In genomic region chr3:15277861-15278260, GRCh38 we compare ENCODE assay signal across 1 cellular context.
TF ChIP-seq lines count a peak whose summit lies in the region.

No MANE protein-coding gene starts in this region.

TF ChIP-seq in H1, 55 proteins besides CTCF, POLR2A, EP300 and RAD21:
- TF ChIP-seq SP2 (IDR thresholded peaks at IDR 0.05; ENCODE audit: low read length): no peak
- TF ChIP-seq NRF1 (IDR thresholded peaks at IDR 0.05; ENCODE audit: low read depth, low read length): no peak
- no peak for TF ChIP-seq JUND (IDR thresholded peaks at IDR 0.05; ENCODE audit: low read length)
- no peak for TF ChIP-seq SP1 (IDR thresholded peaks at IDR 0.05; ENCODE audit: low read depth, low read length)
- TF ChIP-seq NANOG (IDR thresholded peaks at IDR 0.05; ENCODE audit: insufficient read depth, low read depth, low read length, poor library complexity, severe bottlenecking): no peak
- no peak for TF ChIP-seq HDAC2 (IDR thresholded peaks at IDR 0.05; ENCODE audit: borderline replicate concordance in 1 of 2, low read depth in 2 of 2, low read length in 2 of 2)
- no peak for TF ChIP-seq E2F6 (IDR thresholded peaks at IDR 0.05)
- no peak for TF ChIP-seq CBX5 (IDR thresholded peaks at IDR 0.05; ENCODE audit: low read depth, low read length)
- no peak for TF ChIP-seq GTF2F1 (IDR thresholded peaks at IDR 0.05; ENCODE audit: borderline replicate concordance, low read depth, low read length)
